Comparison of ENCODE assay signal across 1 cellular context in the genomic region with DNA sequence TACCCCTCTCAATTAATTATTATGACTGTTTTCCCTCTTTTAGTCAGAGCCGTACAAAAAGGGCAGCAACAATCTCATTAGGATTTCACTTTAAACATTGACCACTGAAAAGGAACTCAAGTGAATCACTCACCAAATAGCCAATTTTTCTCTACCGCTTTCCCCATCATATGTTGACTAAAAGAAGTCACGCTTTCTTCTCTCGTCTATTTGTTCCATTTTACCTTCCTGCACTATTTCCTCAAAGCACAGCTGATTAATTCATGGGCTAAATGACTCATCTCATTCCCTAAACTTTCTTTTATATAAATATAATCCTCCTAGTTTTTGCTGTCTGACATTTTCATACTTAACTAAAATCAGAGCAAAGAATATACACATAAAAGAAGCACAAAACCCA.
TF ChIP-seq lines count a peak whose summit lies in the region.

No MANE protein-coding gene starts in this region.

TF ChIP-seq in GM23338, 12 proteins besides CTCF, POLR2A, EP300 and RAD21 (continued from another document):
- TF ChIP-seq, protein P1, sequence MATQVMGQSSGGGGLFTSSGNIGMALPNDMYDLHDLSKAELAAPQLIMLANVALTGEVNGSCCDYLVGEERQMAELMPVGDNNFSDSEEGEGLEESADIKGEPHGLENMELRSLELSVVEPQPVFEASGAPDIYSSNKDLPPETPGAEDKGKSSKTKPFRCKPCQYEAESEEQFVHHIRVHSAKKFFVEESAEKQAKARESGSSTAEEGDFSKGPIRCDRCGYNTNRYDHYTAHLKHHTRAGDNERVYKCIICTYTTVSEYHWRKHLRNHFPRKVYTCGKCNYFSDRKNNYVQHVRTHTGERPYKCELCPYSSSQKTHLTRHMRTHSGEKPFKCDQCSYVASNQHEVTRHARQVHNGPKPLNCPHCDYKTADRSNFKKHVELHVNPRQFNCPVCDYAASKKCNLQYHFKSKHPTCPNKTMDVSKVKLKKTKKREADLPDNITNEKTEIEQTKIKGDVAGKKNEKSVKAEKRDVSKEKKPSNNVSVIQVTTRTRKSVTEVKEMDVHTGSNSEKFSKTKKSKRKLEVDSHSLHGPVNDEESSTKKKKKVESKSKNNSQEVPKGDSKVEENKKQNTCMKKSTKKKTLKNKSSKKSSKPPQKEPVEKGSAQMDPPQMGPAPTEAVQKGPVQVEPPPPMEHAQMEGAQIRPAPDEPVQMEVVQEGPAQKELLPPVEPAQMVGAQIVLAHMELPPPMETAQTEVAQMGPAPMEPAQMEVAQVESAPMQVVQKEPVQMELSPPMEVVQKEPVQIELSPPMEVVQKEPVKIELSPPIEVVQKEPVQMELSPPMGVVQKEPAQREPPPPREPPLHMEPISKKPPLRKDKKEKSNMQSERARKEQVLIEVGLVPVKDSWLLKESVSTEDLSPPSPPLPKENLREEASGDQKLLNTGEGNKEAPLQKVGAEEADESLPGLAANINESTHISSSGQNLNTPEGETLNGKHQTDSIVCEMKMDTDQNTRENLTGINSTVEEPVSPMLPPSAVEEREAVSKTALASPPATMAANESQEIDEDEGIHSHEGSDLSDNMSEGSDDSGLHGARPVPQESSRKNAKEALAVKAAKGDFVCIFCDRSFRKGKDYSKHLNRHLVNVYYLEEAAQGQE (IDR thresholded peaks at IDR 0.05; ENCODE audit: unreplicated experiment), result no peak
- TF ChIP-seq POLR2AphosphoS5 (IDR thresholded peaks at IDR 0.05; ENCODE audit: low read depth) (no peak), STAT1 (IDR thresholded peaks at IDR 0.05; ENCODE audit: unreplicated experiment) (no peak)
